In the genomic region with DNA sequence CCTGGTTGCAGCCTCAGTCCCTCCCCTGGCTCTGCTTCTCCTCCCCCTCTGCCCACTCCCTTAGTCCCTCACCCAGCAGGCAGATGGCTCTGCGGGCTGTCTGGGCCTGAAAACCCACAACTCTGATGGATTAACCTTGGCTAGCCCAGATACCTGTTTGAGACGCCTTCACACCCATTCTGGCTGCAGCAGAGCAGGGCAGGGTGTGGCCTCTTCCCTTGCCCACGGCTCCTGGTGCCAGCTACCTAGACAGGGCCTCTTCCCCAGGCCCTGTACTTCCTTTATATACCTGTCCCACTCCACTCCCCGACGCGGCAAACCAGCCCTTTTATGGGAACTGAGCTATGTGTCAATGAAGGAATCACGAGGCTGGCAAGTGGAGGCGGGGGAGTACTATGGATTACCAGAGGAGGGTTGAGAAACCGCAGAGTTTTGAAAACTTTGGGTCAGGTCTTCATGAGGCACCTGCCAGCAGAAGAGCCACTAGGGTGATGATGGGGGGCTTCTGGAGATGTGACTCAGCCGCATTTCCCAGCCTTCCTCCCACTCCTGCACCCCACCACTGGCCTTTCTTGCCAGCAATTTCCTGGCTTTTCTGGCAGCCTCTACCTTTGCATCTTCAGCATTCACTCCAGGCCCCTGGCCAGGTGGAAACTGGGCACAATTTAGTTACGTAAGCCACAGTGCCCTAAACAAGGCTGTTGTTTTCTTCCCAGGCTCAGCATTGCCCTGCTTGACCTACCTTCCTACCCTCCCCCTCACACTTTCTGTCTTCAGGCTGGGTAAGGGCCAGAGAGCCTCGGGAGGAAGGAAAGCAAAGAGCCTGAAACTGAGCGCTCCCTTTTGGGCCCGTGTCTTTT, we compare ENCODE assay signal across 8 cellular contexts. TPM values are rescaled to one million over a fixed set of nuclear protein-coding genes. Genes with fewer than 3 reads are reported as not detected.
DNase-seq lines count a peak whose midpoint lies in the region; ATAC-seq and TF ChIP-seq lines count a peak whose summit lies in the region.

A gene (minus strand): TSS at position 259 of the 860 bp plus-strand sequence. CDS start 81 bp downstream, at position 178.

- no peaks in the 10 kb centered on the region for H3K27me3 ChIP-seq in mesendoderm (ENCODE audit: insufficient read depth, low read length, poor library complexity)

- H3K27ac Mint-ChIP-seq in activated CD8-positive, alpha-beta T cell treated with anti-CD3 and anti-CD28 coated beads for 36 hours = no peak within 1 kb of the TSS
- no peak within 1 kb of the TSS for H3K27ac Mint-ChIP-seq in activated CD8-positive, alpha-beta T cell treated with anti-CD3 and anti-CD28 coated beads, Interleukin-2, amount 10 ng/mL, durations not matched to agents 7 days and 5 days
- no peak within 1 kb of the TSS for H3K27ac Mint-ChIP-seq in type B pancreatic cell
- no peak within 1 kb of the TSS for H3K27ac Mint-ChIP-seq in activated CD4-positive, alpha-beta T cell treated with anti-CD3 and anti-CD28 coated beads, Interleukin-2, amount 10 ng/mL, durations not matched to agents 7 days and 5 days

- WGBS in mesendoderm (ENCODE audit: extremely low coverage, insufficient coverage, low lambda C conversion rate) = no CpG with 5 or more reads among the region's 14 CpGs

- H3K27me3 Mint-ChIP-seq in activated CD8-positive, alpha-beta T cell treated with anti-CD3 and anti-CD28 coated beads for 36 hours = peaks cover 2% of the 10 kb centered on the region
- peaks cover 30% of the 10 kb centered on the region for H3K27me3 Mint-ChIP-seq in activated CD8-positive, alpha-beta T cell treated with anti-CD3 and anti-CD28 coated beads, Interleukin-2, amount 10 ng/mL, durations not matched to agents 7 days and 5 days (ENCODE audit: low read depth)
- peaks cover 12% of the 10 kb centered on the region for H3K27me3 Mint-ChIP-seq in type B pancreatic cell
- H3K27me3 Mint-ChIP-seq in activated CD4-positive, alpha-beta T cell treated with anti-CD3 and anti-CD28 coated beads, Interleukin-2, amount 10 ng/mL, durations not matched to agents 7 days and 5 days = peaks cover 2% of the 10 kb centered on the region

- H2BK15ac ChIP-seq in mesendoderm (replicated peaks; ENCODE audit: low read depth) = peak within 1 kb of the TSS; percentile 15

- CTCF ChIA-PET in activated CD8-positive, alpha-beta T cell treated with anti-CD3 and anti-CD28 coated beads for 36 hours (lab: Charles Lee) = interaction anchor here (0.6 to 1.1 kb wide), 2 partner anchors 13 to 15 kb away, joined by 3 read pairs; no protein-coding TSS in a partner anchor
- CTCF ChIA-PET in activated CD8-positive, alpha-beta T cell treated with anti-CD3 and anti-CD28 coated beads, Interleukin-2, amount 10 ng/mL, durations not matched to agents 7 days and 5 days (lab: Charles Lee) = interaction anchor here (0.6 kb wide), 1 partner anchor 8 kb away, joined by 3 read pairs; no protein-coding TSS in a partner anchor
- CTCF ChIA-PET in activated CD4-positive, alpha-beta T cell treated with anti-CD3 and anti-CD28 coated beads, Interleukin-2, amount 10 ng/mL, durations not matched to agents 7 days and 5 days (lab: Charles Lee) = no interaction called here

- no peak within 1 kb of the TSS for H3K4me2 ChIP-seq in mesendoderm (ENCODE audit: low read length)

- peak within 1 kb of the TSS; percentile 25 for H3K56ac ChIP-seq in mesendoderm (ENCODE audit: low read length)

- no peaks in the 10 kb centered on the region for H3K36me3 ChIP-seq in mesendoderm (ENCODE audit: control insufficient read depth, insufficient read depth, low read length)

- H3K9me3 Mint-ChIP-seq in activated CD8-positive, alpha-beta T cell treated with anti-CD3 and anti-CD28 coated beads for 36 hours = no peaks in the 10 kb centered on the region
- no peaks in the 10 kb centered on the region for H3K9me3 Mint-ChIP-seq in activated CD8-positive, alpha-beta T cell treated with anti-CD3 and anti-CD28 coated beads, Interleukin-2, amount 10 ng/mL, durations not matched to agents 7 days and 5 days (ENCODE audit: insufficient read depth)
- H3K9me3 Mint-ChIP-seq in type B pancreatic cell = no peaks in the 10 kb centered on the region
- H3K9me3 Mint-ChIP-seq in activated CD4-positive, alpha-beta T cell treated with anti-CD3 and anti-CD28 coated beads, Interleukin-2, amount 10 ng/mL, durations not matched to agents 7 days and 5 days = no peaks in the 10 kb centered on the region

- H4K8ac ChIP-seq in mesendoderm (ENCODE audit: low read depth, low read length) = no peak within 1 kb of the TSS

- no peaks in the 10 kb centered on the region for H3K36me3 Mint-ChIP-seq in activated CD8-positive, alpha-beta T cell treated with anti-CD3 and anti-CD28 coated beads for 36 hours (ENCODE audit: low read depth)
- H3K36me3 Mint-ChIP-seq in activated CD8-positive, alpha-beta T cell treated with anti-CD3 and anti-CD28 coated beads, Interleukin-2, amount 10 ng/mL, durations not matched to agents 7 days and 5 days (ENCODE audit: low read depth) = no peaks in the 10 kb centered on the region
- no peaks in the 10 kb centered on the region for H3K36me3 Mint-ChIP-seq in type B pancreatic cell
- no peaks in the 10 kb centered on the region for H3K36me3 Mint-ChIP-seq in activated CD4-positive, alpha-beta T cell treated with anti-CD3 and anti-CD28 coated beads, Interleukin-2, amount 10 ng/mL, durations not matched to agents 7 days and 5 days (ENCODE audit: low read depth)

- H3K79me1 ChIP-seq in mesendoderm (ENCODE audit: low read length) = no peaks in the 10 kb centered on the region

- H3K4me3 ChIP-seq in mesendoderm (ENCODE audit: low read length) = no peak within 1 kb of the TSS

- peak; percentile 53 for ATAC-seq in activated CD8-positive, alpha-beta T cell treated with anti-CD3 and anti-CD28 coated beads for 36 hours
- no peak for ATAC-seq in activated CD8-positive, alpha-beta T cell treated with anti-CD3 and anti-CD28 coated beads, Interleukin-2, amount 10 ng/mL, durations not matched to agents 7 days and 5 days
- no peak for ATAC-seq in GM18867 (IDR thresholded peaks at IDR 0.05; ENCODE audit: unreplicated experiment)

- peaks cover 11% of the 10 kb centered on the region for H3K4me1 ChIP-seq in mesendoderm (ENCODE audit: control insufficient read depth, low read depth, low read length)

- no peak within 1 kb of the TSS for H3K27ac ChIP-seq in mesendoderm (ENCODE audit: low read depth, low read length)

- TF ChIP-seq CTCF in activated CD8-positive, alpha-beta T cell treated with anti-CD3 and anti-CD28 coated beads for 36 hours (IDR thresholded peaks at IDR 0.05) = no peak
- TF ChIP-seq CTCF in type B pancreatic cell (conservative IDR thresholded peaks at IDR 0.05) = no peak

- POLR2A ChIA-PET in activated CD8-positive, alpha-beta T cell treated with anti-CD3 and anti-CD28 coated beads for 36 hours (lab: Charles Lee) = no interaction called here
- POLR2A ChIA-PET in activated CD8-positive, alpha-beta T cell treated with anti-CD3 and anti-CD28 coated beads, Interleukin-2, amount 10 ng/mL, durations not matched to agents 7 days and 5 days (lab: Charles Lee) = no interaction called here
- POLR2A ChIA-PET in activated CD4-positive, alpha-beta T cell treated with anti-CD3 and anti-CD28 coated beads, Interleukin-2, amount 10 ng/mL, durations not matched to agents 7 days and 5 days (lab: Charles Lee) = no interaction called here

- H3K4me1 Mint-ChIP-seq in activated CD8-positive, alpha-beta T cell treated with anti-CD3 and anti-CD28 coated beads for 36 hours (ENCODE audit: low read depth) = peaks cover 4% of the 10 kb centered on the region
- peaks cover 4% of the 10 kb centered on the region for H3K4me1 Mint-ChIP-seq in activated CD8-positive, alpha-beta T cell treated with anti-CD3 and anti-CD28 coated beads, Interleukin-2, amount 10 ng/mL, durations not matched to agents 7 days and 5 days (ENCODE audit: low read depth)
- H3K4me1 Mint-ChIP-seq in type B pancreatic cell (ENCODE audit: unreplicated experiment) = peaks cover 20% of the 10 kb centered on the region
- H3K4me1 Mint-ChIP-seq in activated CD4-positive, alpha-beta T cell treated with anti-CD3 and anti-CD28 coated beads, Interleukin-2, amount 10 ng/mL, durations not matched to agents 7 days and 5 days = no peaks in the 10 kb centered on the region

- no peak within 1 kb of the TSS for H4K5ac ChIP-seq in mesendoderm (ENCODE audit: low read length)

- no peak within 1 kb of the TSS for H3K4me3 Mint-ChIP-seq in activated CD8-positive, alpha-beta T cell treated with anti-CD3 and anti-CD28 coated beads for 36 hours
- no peak within 1 kb of the TSS for H3K4me3 Mint-ChIP-seq in activated CD8-positive, alpha-beta T cell treated with anti-CD3 and anti-CD28 coated beads, Interleukin-2, amount 10 ng/mL, durations not matched to agents 7 days and 5 days
- H3K4me3 Mint-ChIP-seq in type B pancreatic cell = peak within 1 kb of the TSS; percentile 25
- H3K4me3 Mint-ChIP-seq in activated CD4-positive, alpha-beta T cell treated with anti-CD3 and anti-CD28 coated beads, Interleukin-2, amount 10 ng/mL, durations not matched to agents 7 days and 5 days = no peak within 1 kb of the TSS

- H3K9ac ChIP-seq in mesendoderm (ENCODE audit: low read length) = peak within 1 kb of the TSS; percentile 27

- intact Hi-C loops in activated CD8-positive, alpha-beta T cell treated with anti-CD3 and anti-CD28 coated beads for 36 hours (cut with micrococcal nuclease) = no loop called here

- no peak within 1 kb of the TSS for H3K4ac ChIP-seq in mesendoderm (ENCODE audit: low read depth, low read length)

- no peak within 1 kb of the TSS for H2BK5ac ChIP-seq in mesendoderm (ENCODE audit: low read length)

- H3K23ac ChIP-seq in mesendoderm (ENCODE audit: low read length) = peak within 1 kb of the TSS; percentile 60

- no peak within 1 kb of the TSS for H2BK120ac ChIP-seq in mesendoderm (ENCODE audit: low read depth, low read length)

- H2AK5ac ChIP-seq in mesendoderm (ENCODE audit: low read length) = peak within 1 kb of the TSS; percentile 46

- no peaks in the 10 kb centered on the region for H3K79me2 ChIP-seq in mesendoderm (ENCODE audit: control insufficient read depth, insufficient read depth, low read length)

- peak within 1 kb of the TSS; percentile 25 for H3K18ac ChIP-seq in mesendoderm (ENCODE audit: low read length)

- DNase-seq in activated CD8-positive, alpha-beta T cell treated with anti-CD3 and anti-CD28 coated beads for 36 hours = peak; percentile 7
- DNase-seq in activated CD8-positive, alpha-beta T cell treated with anti-CD3 and anti-CD28 coated beads, Interleukin-2, amount 10 ng/mL, durations not matched to agents 7 days and 5 days = no peak
- peak; percentile 61 for DNase-seq in cerebellum (ENCODE audit: low spot score)
- DNase-seq in mesendoderm = peak; percentile 47
- no peak for DNase-seq in type B pancreatic cell (ENCODE audit: extremely low spot score, unreplicated experiment)
- DNase-seq in activated CD4-positive, alpha-beta T cell treated with anti-CD3 and anti-CD28 coated beads, Interleukin-2, amount 10 ng/mL, durations not matched to agents 7 days and 5 days = no peak
- no peak for DNase-seq in NCI-H2107 (lab: John Stamatoyannopoulos, UW)

RNA-seq across cellular contexts. Expression of the gene that starts here (rescaled TPM):
- not detected for total RNA-seq in activated CD8-positive, alpha-beta T cell treated with anti-CD3 and anti-CD28 coated beads for 36 hours
- total RNA-seq in activated CD8-positive, alpha-beta T cell treated with anti-CD3 and anti-CD28 coated beads, Interleukin-2, amount 10 ng/mL, durations not matched to agents 7 days and 5 days = not detected
- 0.18 TPM for total RNA-seq in cerebellum
- polyA plus RNA-seq in mesendoderm (2013, experiment 1 of 2) = 0.22 TPM
- polyA plus RNA-seq in mesendoderm (2013, experiment 2 of 2) = 0.20 TPM
- total RNA-seq in type B pancreatic cell (ENCODE audit: low replicate concordance) = 0.21 TPM in 1 of 2 replicates, not detected in the other
- total RNA-seq in activated CD4-positive, alpha-beta T cell treated with anti-CD3 and anti-CD28 coated beads, Interleukin-2, amount 10 ng/mL, durations not matched to agents 7 days and 5 days = not detected

Comparison
In these comparisons a context has a peak if more than half of its experiments do, and no peak if none do; other contexts are left out.
1. Peak in DNase-seq and ATAC-seq in activated CD8-positive, alpha-beta T cell treated with anti-CD3 and anti-CD28 coated beads for 36 hours; RNA of the gene not detected or under 1 TPM.
2. Peak in DNase-seq in cerebellum; RNA of the gene not detected or under 1 TPM.